In the genomic region with DNA sequence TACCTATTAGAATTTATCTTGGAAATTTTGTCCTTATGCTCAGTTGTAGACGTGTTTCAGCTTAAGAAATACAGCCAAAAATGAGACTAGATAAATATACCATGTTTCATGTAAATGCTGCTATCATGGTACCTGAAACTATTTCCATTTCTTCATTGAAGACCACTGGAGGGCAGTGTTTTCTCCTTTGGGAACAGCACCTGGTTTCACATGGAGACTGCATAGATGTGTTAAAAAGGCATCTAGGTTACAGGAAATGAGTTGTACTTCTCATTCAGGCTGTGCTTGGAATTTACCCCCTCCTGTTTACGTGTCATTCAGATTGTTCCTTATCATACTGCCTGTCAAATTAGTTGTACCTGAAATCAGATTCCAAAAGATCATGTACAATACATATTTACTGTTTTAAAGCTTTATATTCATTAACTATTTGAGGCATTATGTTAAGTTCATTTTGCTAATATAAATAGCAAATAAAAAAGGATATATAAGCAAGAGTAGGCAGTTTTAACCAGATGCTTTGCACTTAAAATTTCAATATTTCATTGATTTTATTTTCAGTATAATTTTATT, we compare ENCODE assay signal across 8 cellular contexts. TPM values are rescaled to one million over a fixed set of nuclear protein-coding genes. Genes with fewer than 3 reads are reported as not detected.
DNase-seq lines count a peak whose midpoint lies in the region; ATAC-seq and TF ChIP-seq lines count a peak whose summit lies in the region.

No MANE protein-coding gene starts in this region.

- WGBS in heart left ventricle, 4 donors = 15 to 28% (median 20%) methylated on average over 2 of the region's 2 CpGs
- 6 to 23% methylated on average over 2 of the region's 2 CpGs for WGBS in gastroesophageal sphincter (ENCODE audit: low coverage in 1 of 2), 2 donors
- 43 to 57% methylated on average over 2 of the region's 2 CpGs for WGBS in testis, 2 donors

- no peak overlapping the region for H3K4me3 ChIP-seq in heart left ventricle
- H3K4me3 ChIP-seq in HAP-1 = no peak overlapping the region
- H3K4me3 ChIP-seq in SU-DHL-6 (ENCODE audit: insufficient read depth, low read length, poor library complexity, severe bottlenecking) = no peak overlapping the region
- H3K4me3 ChIP-seq in gastroesophageal sphincter = no peak overlapping the region
- no peak overlapping the region for H3K4me3 ChIP-seq in testis

- H3K9me2 ChIP-seq in SU-DHL-6 (replicated peaks; ENCODE audit: insufficient read depth, low read length) = no peaks in the 10 kb centered on the region

- H4K20me1 ChIP-seq in SU-DHL-6 (ENCODE audit: low read depth, low read length) = no peaks in the 10 kb centered on the region

- no peak overlapping the region for H2AFZ ChIP-seq in SU-DHL-6 (ENCODE audit: low read depth, low read length, severe bottlenecking)

- H3K4me2 ChIP-seq in SU-DHL-6 (ENCODE audit: low read depth, low read length, poor library complexity, severe bottlenecking) = no peak overlapping the region

- no peaks in the 10 kb centered on the region for H3F3A ChIP-seq in SU-DHL-6 (ENCODE audit: insufficient read depth)

- H3K4me1 ChIP-seq in heart left ventricle (no peaks in the 10 kb centered on the region), HAP-1 (no peaks in the 10 kb centered on the region), gastroesophageal sphincter (no peaks in the 10 kb centered on the region), testis (no peaks in the 10 kb centered on the region)

- H3K36me3 ChIP-seq in heart left ventricle = no peaks in the 10 kb centered on the region
- no peaks in the 10 kb centered on the region for H3K36me3 ChIP-seq in HAP-1 (replicated peaks)
- H3K36me3 ChIP-seq in SU-DHL-6 (ENCODE audit: low read length) = no peaks in the 10 kb centered on the region
- H3K36me3 ChIP-seq in gastroesophageal sphincter = no peaks in the 10 kb centered on the region
- no peaks in the 10 kb centered on the region for H3K36me3 ChIP-seq in testis (ENCODE audit: low read depth, missing control alignments)

- DNase-seq in heart left ventricle (no peak), left ventricle myocardium superior (no peak), HAP-1 (ENCODE audit: low spot score in 2 of 2) (peak; percentile 42 to 54), NAMALWA (ENCODE audit: low spot score) (peak; percentile 77), testis (no peak)
- DNase-seq in stimulated activated CD4-positive, alpha-beta T cell treated with anti-CD3 and anti-CD28 coated beads, Interleukin-1b, Interleukin-23, amount 100 ng/mL, for 48 hours = no peak

- peak in 11 of 12 donors; percentile 17 to 60 (median 47) for TF ChIP-seq CTCF in heart left ventricle (IDR thresholded peaks at IDR 0.05)
- TF ChIP-seq CTCF in SU-DHL-6 (IDR thresholded peaks at IDR 0.05; ENCODE audit: insufficient read depth, low read length, poor library complexity, severe bottlenecking) = peak; percentile 58
- peak; percentile 21 to 52 (median 26) for TF ChIP-seq CTCF in gastroesophageal sphincter (IDR thresholded peaks at IDR 0.05)
- peak in 2 of 3 experiments; percentile 26 to 47 for TF ChIP-seq CTCF in testis (IDR thresholded peaks at IDR 0.05)

- H3K27me3 ChIP-seq in heart left ventricle (peaks cover 0 to 23% (median 0%) of the 10 kb centered on the region in 9 donors), HAP-1 (ENCODE audit: low read depth) (no peaks in the 10 kb centered on the region), SU-DHL-6 (ENCODE audit: low read length) (no peaks in the 10 kb centered on the region), gastroesophageal sphincter (peaks cover 11% of the 10 kb centered on the region), testis (no peaks in the 10 kb centered on the region)

- H3K9me3 ChIP-seq in heart left ventricle (no peaks in the 10 kb centered on the region), HAP-1 (no peaks in the 10 kb centered on the region), SU-DHL-6 (ENCODE audit: insufficient read depth, low read length) (no peaks in the 10 kb centered on the region), gastroesophageal sphincter (no peaks in the 10 kb centered on the region), testis (no peaks in the 10 kb centered on the region)

- intact Hi-C loops in heart left ventricle (cut with DNase I) (loop anchor here in 1 of 10 donors (10.0 kb wide), 1 partner anchor 694 kb away; no protein-coding TSS in a partner anchor), left ventricle myocardium superior (cut with micrococcal nuclease) (no loop called here), testis (cut with DNase I; ENCODE audit: low total_unique reads) (no loop called here)

- H3K27ac ChIP-seq in heart left ventricle (no peak overlapping the region), SU-DHL-6 (ENCODE audit: low read depth, low read length) (no peak overlapping the region), gastroesophageal sphincter (no peak overlapping the region), testis (no peak overlapping the region)

- H3K79me2 ChIP-seq in SU-DHL-6 (ENCODE audit: insufficient read depth, low read length) = no peaks in the 10 kb centered on the region

- TF ChIP-seq EP300 in gastroesophageal sphincter (IDR thresholded peaks at IDR 0.05) = no peak

- in situ Hi-C loops in HAP-1 (cut with MboI; ENCODE audit: low sequenced_read_pairs) = no loop called here

- TF ChIP-seq POLR2A in heart left ventricle (IDR thresholded peaks at IDR 0.05) (no peak), gastroesophageal sphincter (IDR thresholded peaks at IDR 0.05) (no peak), testis (IDR thresholded peaks at IDR 0.05) (no peak)

- ATAC-seq in heart left ventricle = no peak
- ATAC-seq in left ventricle myocardium superior = no peak
- no peak for ATAC-seq in gastroesophageal sphincter

- no peak overlapping the region for H3K9ac ChIP-seq in SU-DHL-6 (ENCODE audit: low read length)

RNA-seq across cellular contexts. Expression of a gene that starts 57.3 kb away (rescaled TPM):
- total RNA-seq in heart left ventricle = 10 to 100 TPM; 22.9 to 64.5 (median 46.1) TPM
- 10 to 100 TPM; 32.6 to 87.7 TPM for polyA plus RNA-seq in heart left ventricle
- 40.4 TPM for total RNA-seq in left ventricle myocardium superior
- 10 to 100 TPM; 32.3 to 46.1 (median 35.6) TPM for total RNA-seq in gastroesophageal sphincter
- 10 to 100 TPM; 43.7 to 48.0 TPM for total RNA-seq in testis
- 61.1 TPM for polyA plus RNA-seq in testis (ENCODE audit: insufficient read depth, low read depth, low replicate concordance)

Comparison
In these comparisons a context has a peak if more than half of its experiments do, and no peak if none do; other contexts are left out.
1. DNase-seq: peak in HAP-1 (2 of 2) and NAMALWA (single experiment); none in heart left ventricle (0 of 5), left ventricle myocardium superior (single experiment), testis (single experiment) and stimulated activated CD4-positive, alpha-beta T cell treated with anti-CD3 and anti-CD28 coated beads, Interleukin-1b, Interleukin-23, amount 100 ng/mL, for 48 hours (single experiment).
2. Peak in every context shown above with its lines, with median percentiles within 50 percentile points of each other: CTCF ChIP-seq.